Comparison of ENCODE assay signal across 10 cellular contexts in genomic region chr3:72144773-72145505, GRCh38.
DNase-seq lines count a peak whose midpoint lies in the region; ATAC-seq and TF ChIP-seq lines count a peak whose summit lies in the region.
"Had no signal": no experiment of that assay in that cellular context is flagged by ENCODE, and none has a peak within 500 bp of the region (broad histone marks: within the 10 kb centered on the region; RNA-seq: fewer than 3 reads in every experiment).

No MANE protein-coding gene starts in this region.

- H3K36me3 Mint-ChIP-seq in activated naive CD4-positive, alpha-beta T cell treated with anti-CD3 and anti-CD28 coated beads for 36 hours (ENCODE audit: low read depth): no peaks in the 10 kb centered on the region
- peaks cover 0 to 26% of the 10 kb centered on the region in 2 donors for H3K36me3 Mint-ChIP-seq in activated naive CD4-positive, alpha-beta T cell treated with anti-CD3 and anti-CD28 coated beads, Interleukin-2, amount 50 U/mL, for 72 hours
- H3K36me3 Mint-ChIP-seq in endodermal cell (ENCODE audit: low read depth) (no peaks in the 10 kb centered on the region), type B pancreatic cell (peaks cover 4% of the 10 kb centered on the region)

- H3K27me3 Mint-ChIP-seq in activated naive CD4-positive, alpha-beta T cell treated with anti-CD3 and anti-CD28 coated beads for 36 hours (ENCODE audit: low read depth): peaks cover 10% of the 10 kb centered on the region
- no peaks in the 10 kb centered on the region for H3K27me3 Mint-ChIP-seq in endodermal cell (ENCODE audit: insufficient read depth)
- no peaks in the 10 kb centered on the region for H3K27me3 Mint-ChIP-seq in type B pancreatic cell

- peaks cover 11% of the 10 kb centered on the region for H3K4me1 Mint-ChIP-seq in activated naive CD4-positive, alpha-beta T cell treated with anti-CD3 and anti-CD28 coated beads for 36 hours (ENCODE audit: low read depth)
- H3K4me1 Mint-ChIP-seq in endodermal cell (peaks cover 28% of the 10 kb centered on the region), type B pancreatic cell (ENCODE audit: unreplicated experiment) (peaks cover 43% of the 10 kb centered on the region)

- CTCF ChIA-PET in activated naive CD4-positive, alpha-beta T cell treated with anti-CD3 and anti-CD28 coated beads for 36 hours (lab: Charles Lee): interaction anchor here (1.3 kb wide), 1 partner anchor 270 kb away, joined by 4 read pairs; no protein-coding TSS in a partner anchor

- ATAC-seq in activated naive CD4-positive, alpha-beta T cell treated with anti-CD3 and anti-CD28 coated beads, Interleukin-2, amount 50 U/mL, for 72 hours: no peak
- ATAC-seq in HG03558 (IDR thresholded peaks at IDR 0.05; ENCODE audit: extremely low read depth, unreplicated experiment) (peak; percentile 73), omental fat pad (ENCODE audit: low FRiP score) (no peak)
- ATAC-seq: psoas muscle had no signal

- H3K27ac ChIP-seq in endodermal cell (ENCODE audit: low read depth, low read length): peak overlapping the region; percentile 72
- H3K27ac ChIP-seq: psoas muscle had no signal

- no peak overlapping the region for H3K9ac ChIP-seq in endodermal cell (ENCODE audit: extremely low read depth, low read length, poor library complexity, severe bottlenecking)

- no peaks in the 10 kb centered on the region for H3K9me3 ChIP-seq in endodermal cell (ENCODE audit: control insufficient read depth, low read length)
- H3K9me3 ChIP-seq: psoas muscle had no signal

- DNase-seq in activated naive CD4-positive, alpha-beta T cell treated with anti-CD3 and anti-CD28 coated beads for 36 hours: peak; percentile 33
- DNase-seq in activated naive CD4-positive, alpha-beta T cell treated with anti-CD3 and anti-CD28 coated beads, Interleukin-2, amount 50 U/mL, for 72 hours (ENCODE audit: low spot score in 2 of 2): no peak
- DNase-seq in endodermal cell: peak; percentile 75
- no peak for DNase-seq in type B pancreatic cell (ENCODE audit: extremely low spot score, unreplicated experiment)
- DNase-seq in COLO668 (lab: John Stamatoyannopoulos, UW; ENCODE audit: unreplicated experiment): no peak
- DNase-seq in omental fat pad (ENCODE audit: low spot score): no peak
- no peak for DNase-seq in NCI-H510A (lab: John Stamatoyannopoulos, UW)
- DNase-seq: activated T-cell treated with anti-CD3 and anti-CD28 coated beads, Interleukin-2, amount 50 U/mL, for 4 hours; psoas muscle had no signal

- H3K4me3 Mint-ChIP-seq in activated naive CD4-positive, alpha-beta T cell treated with anti-CD3 and anti-CD28 coated beads for 36 hours: no peak overlapping the region
- H3K4me3 Mint-ChIP-seq in endodermal cell (peak overlapping the region; percentile 9), type B pancreatic cell (no peak overlapping the region)
- H3K4me3 Mint-ChIP-seq: activated T-cell treated with anti-CD3 and anti-CD28 coated beads, Interleukin-2, amount 50 U/mL, for 4 hours had no signal

- TF ChIP-seq CTCF in endodermal cell (conservative IDR thresholded peaks at IDR 0.05) (no peak), type B pancreatic cell (conservative IDR thresholded peaks at IDR 0.05) (no peak), omental fat pad (IDR thresholded peaks at IDR 0.05) (no peak)

- peaks cover 5% of the 10 kb centered on the region for H3K9me3 Mint-ChIP-seq in activated naive CD4-positive, alpha-beta T cell treated with anti-CD3 and anti-CD28 coated beads for 36 hours
- H3K9me3 Mint-ChIP-seq in activated naive CD4-positive, alpha-beta T cell treated with anti-CD3 and anti-CD28 coated beads, Interleukin-2, amount 50 U/mL, for 72 hours: peaks cover 6 to 12% of the 10 kb centered on the region in 2 donors
- H3K9me3 Mint-ChIP-seq in endodermal cell (peaks cover 8% of the 10 kb centered on the region), type B pancreatic cell (peaks cover 8% of the 10 kb centered on the region)

- no peak overlapping the region for H3K27ac Mint-ChIP-seq in activated naive CD4-positive, alpha-beta T cell treated with anti-CD3 and anti-CD28 coated beads for 36 hours
- H3K27ac Mint-ChIP-seq in activated naive CD4-positive, alpha-beta T cell treated with anti-CD3 and anti-CD28 coated beads, Interleukin-2, amount 50 U/mL, for 72 hours: no peak overlapping the region
- H3K27ac Mint-ChIP-seq in endodermal cell: no peak overlapping the region
- peak overlapping the region; percentile 52 for H3K27ac Mint-ChIP-seq in type B pancreatic cell

- intact Hi-C loops in activated naive CD4-positive, alpha-beta T cell treated with anti-CD3 and anti-CD28 coated beads for 36 hours (cut with micrococcal nuclease): no loop called here

- 48 to 55% methylated on average over 4 to 10 of the region's 10 CpGs for WGBS in endodermal cell (ENCODE audit: insufficient coverage in 1 of 2, insufficient read length in 1 of 2), 2 experiments

- peaks cover 4% of the 10 kb centered on the region for H3K4me1 ChIP-seq in endodermal cell (ENCODE audit: control insufficient read depth, insufficient read depth, low read length)
- H3K4me1 ChIP-seq: psoas muscle had no signal

- H3K36me3 ChIP-seq in endodermal cell (ENCODE audit: control insufficient read depth, insufficient read depth, low read length): no peaks in the 10 kb centered on the region

- H3K4me3 ChIP-seq in endodermal cell (ENCODE audit: low read length): no peak overlapping the region
- H3K4me3 ChIP-seq: psoas muscle had no signal

- no peaks in the 10 kb centered on the region for H3K27me3 ChIP-seq in endodermal cell (ENCODE audit: control insufficient read depth, insufficient read depth, low read length, poor library complexity, severe bottlenecking)

Comparison
In these comparisons a context has a peak if more than half of its experiments do, and no peak if none do; other contexts are left out.
1. DNase-seq: peak in activated naive CD4-positive, alpha-beta T cell treated with anti-CD3 and anti-CD28 coated beads for 36 hours (single experiment) and endodermal cell (single experiment); none in activated naive CD4-positive, alpha-beta T cell treated with anti-CD3 and anti-CD28 coated beads, Interleukin-2, amount 50 U/mL, for 72 hours (0 of 2), type B pancreatic cell (single experiment), COLO668 (single experiment), omental fat pad (single experiment) and NCI-H510A (single experiment).